8 cellular contexts compared by ENCODE assay signal in the genomic region with DNA sequence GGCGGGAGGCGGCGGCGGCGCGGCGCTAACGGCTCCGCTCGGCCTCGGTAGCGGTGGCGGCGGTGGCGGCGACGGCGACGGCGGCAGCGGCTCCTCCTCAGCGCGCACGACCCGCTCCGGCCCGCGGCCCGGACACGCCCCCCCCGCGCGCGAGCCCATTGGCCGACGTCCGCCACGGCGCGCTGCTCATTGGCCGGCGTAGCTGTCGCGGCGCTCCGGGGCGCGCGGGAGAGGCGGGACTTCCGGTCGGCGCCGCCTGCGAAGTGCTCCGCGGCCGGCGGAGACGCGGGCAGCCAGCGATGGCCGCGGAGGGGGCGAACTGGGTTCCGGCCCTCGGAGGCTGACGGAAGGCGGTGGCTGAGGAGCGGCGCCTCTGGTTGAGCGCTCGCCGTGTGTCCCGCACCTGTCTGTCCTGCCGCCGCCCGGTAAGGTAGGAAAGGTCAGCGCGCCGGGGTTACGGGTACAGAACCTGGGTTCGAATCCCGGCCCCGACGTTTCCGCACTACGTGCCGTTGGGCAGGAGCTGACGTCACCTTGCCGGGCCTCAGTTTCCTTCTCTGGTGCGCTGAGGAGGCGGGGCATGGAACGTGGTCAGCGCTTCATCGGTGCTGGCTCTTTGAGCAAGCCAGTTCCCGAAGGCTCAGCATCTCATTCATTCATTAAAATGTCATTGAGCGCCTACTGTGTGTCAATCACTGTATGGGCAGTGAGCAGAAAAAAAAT. TPM values are rescaled to one million over a fixed set of nuclear protein-coding genes. Genes with fewer than 3 reads are reported as not detected.
A peak's percentile ranks its signal among the peaks of the same experiment; 100 is the strongest.
DNase-seq lines count a peak whose midpoint lies in the region; ATAC-seq and TF ChIP-seq lines count a peak whose summit lies in the region.

A gene (minus strand): TSS at position 108 of the 723 bp plus-strand sequence. CDS start 13,826 bp downstream, outside the sequence.

- H3K27me3 Mint-ChIP-seq in T-cell (no peaks in the 10 kb centered on the region), type B pancreatic cell (no peaks in the 10 kb centered on the region)

- TF ChIP-seq CTCF in heart left ventricle (IDR thresholded peaks at IDR 0.05) = peak in 1 of 12 donors; percentile 11
- TF ChIP-seq CTCF in type B pancreatic cell (conservative IDR thresholded peaks at IDR 0.05) = no peak

- peaks cover 4% of the 10 kb centered on the region for H3K36me3 Mint-ChIP-seq in T-cell
- peaks cover 9% of the 10 kb centered on the region for H3K36me3 Mint-ChIP-seq in type B pancreatic cell

- H3K4me3 Mint-ChIP-seq in T-cell = peak within 1 kb of the TSS; percentile 87 to 90 (median 89)
- peak within 1 kb of the TSS; percentile 100 for H3K4me3 Mint-ChIP-seq in type B pancreatic cell

- peak within 1 kb of the TSS; percentile 87 for H3K9ac ChIP-seq in adipocyte (ENCODE audit: low read length)

- H3K4me1 Mint-ChIP-seq in T-cell (peaks cover 35 to 38% (median 36%) of the 10 kb centered on the region in 3 donors), type B pancreatic cell (ENCODE audit: unreplicated experiment) (peaks cover 35% of the 10 kb centered on the region)

- H3K27me3 ChIP-seq in adipocyte (replicated peaks; ENCODE audit: control insufficient read depth, insufficient read depth, low read length) (no peaks in the 10 kb centered on the region), heart left ventricle (no peaks in the 10 kb centered on the region)

- H3K27ac Mint-ChIP-seq in T-cell (peak within 1 kb of the TSS; percentile 71 to 76), type B pancreatic cell (peak within 1 kb of the TSS; percentile 95)

- 0 to 1% (median 0%) methylated on average over 16 to 98 of the region's 98 CpGs for WGBS in heart left ventricle, 4 donors

- intact Hi-C loops in heart left ventricle (cut with DNase I) (loop anchor here in 6 of 10 donors (1.0 to 10.0 kb wide), 2 partner anchors 62 to 249 kb away; a partner anchor contains a TSS), posterior vena cava (cut with DNase I) (no loop called here)

- ATAC-seq in HG02571 (IDR thresholded peaks at IDR 0.05; ENCODE audit: unreplicated experiment) (peak; percentile 66), T-cell (replicated peaks in 1 of 4) (peak; percentile 96 to 97 (median 96)), heart left ventricle (peak; percentile 80 to 94 (median 92))

- H3K27ac ChIP-seq in heart left ventricle = peak within 1 kb of the TSS; percentile 53 to 88 (median 84)

- DNase-seq in GM04504 (ENCODE audit: low read depth) = peak; percentile 75
- DNase-seq in NCI-H1105 (lab: John Stamatoyannopoulos, UW) = peak; percentile 91
- DNase-seq in T-cell = peak; percentile 73 to 93 (median 83)
- DNase-seq in adipocyte (ENCODE audit: low read depth) = peak; percentile 97
- peak; percentile 91 to 96 (median 92) for DNase-seq in heart left ventricle
- DNase-seq in posterior vena cava (ENCODE audit: low spot score) = peak; percentile 97
- DNase-seq in type B pancreatic cell (ENCODE audit: extremely low spot score, unreplicated experiment) = peak; percentile 94

- peak in 1 of 2 donors; percentile 67 for TF ChIP-seq POLR2A in heart left ventricle (IDR thresholded peaks at IDR 0.05)

- H3K4me3 ChIP-seq in adipocyte (ENCODE audit: low read length) (peak within 1 kb of the TSS; percentile 93), heart left ventricle (peak within 1 kb of the TSS; percentile 59 to 99 (median 83))

- CTCF ChIA-PET in T-cell (lab: Charles Lee) = interaction anchor here in 1 of 2 donors (0.7 to 1.6 kb wide), 2 partner anchors 61 to 62 kb away, joined by 3 to 4 read pairs; a partner anchor contains a TSS

- H3K9me3 Mint-ChIP-seq in T-cell = no peaks in the 10 kb centered on the region
- no peaks in the 10 kb centered on the region for H3K9me3 Mint-ChIP-seq in type B pancreatic cell

- POLR2A ChIA-PET in T-cell (lab: Charles Lee) = interaction anchor here in 1 of 2 donors (0.7 kb wide), 1 partner anchor 317 kb away, joined by 3 read pairs; no protein-coding TSS in a partner anchor

- H3K9me3 ChIP-seq in adipocyte (ENCODE audit: control insufficient read depth, low read length) (no peaks in the 10 kb centered on the region), heart left ventricle (no peaks in the 10 kb centered on the region)

- peaks cover 34% of the 10 kb centered on the region for H3K4me1 ChIP-seq in adipocyte (ENCODE audit: control insufficient read depth, insufficient read depth, low read length)
- peaks cover 6 to 52% (median 45%) of the 10 kb centered on the region in 12 donors for H3K4me1 ChIP-seq in heart left ventricle

- H3K36me3 ChIP-seq in adipocyte (ENCODE audit: control insufficient read depth, insufficient read depth, low read length, severe bottlenecking) (no peaks in the 10 kb centered on the region), heart left ventricle (peaks cover 0 to 7% (median 0%) of the 10 kb centered on the region in 9 donors)

RNA-seq across cellular contexts. Expression of the gene that starts here (rescaled TPM):
- total RNA-seq in T-cell (10 to 100 TPM; 33.6 to 62.1 (median 57.1) TPM), heart left ventricle (10 to 100 TPM; 31.4 to 62.0 (median 53.4) TPM), posterior vena cava (10 to 100 TPM; 49.9 to 50.7 TPM), type B pancreatic cell (ENCODE audit: low replicate concordance) (92.1 and 124 TPM in 2 replicates)
- 10 to 100 TPM in 1 of 2 donors, 1 to 10 TPM in 1; 9.8 to 38.9 TPM for polyA plus RNA-seq in heart left ventricle

Comparison
In these comparisons a context has a peak if more than half of its experiments do, and no peak if none do; other contexts are left out.
1. Peak in every context shown above with its lines: DNase-seq, ATAC-seq, H3K4me3 ChIP-seq and H3K27ac ChIP-seq.
2. intact Hi-C loops: an anchor here in heart left ventricle (1.0 to 10.0 kb wide); none called in posterior vena cava.